Comparison of ENCODE assay signal across 1 cellular context in the genomic region with DNA sequence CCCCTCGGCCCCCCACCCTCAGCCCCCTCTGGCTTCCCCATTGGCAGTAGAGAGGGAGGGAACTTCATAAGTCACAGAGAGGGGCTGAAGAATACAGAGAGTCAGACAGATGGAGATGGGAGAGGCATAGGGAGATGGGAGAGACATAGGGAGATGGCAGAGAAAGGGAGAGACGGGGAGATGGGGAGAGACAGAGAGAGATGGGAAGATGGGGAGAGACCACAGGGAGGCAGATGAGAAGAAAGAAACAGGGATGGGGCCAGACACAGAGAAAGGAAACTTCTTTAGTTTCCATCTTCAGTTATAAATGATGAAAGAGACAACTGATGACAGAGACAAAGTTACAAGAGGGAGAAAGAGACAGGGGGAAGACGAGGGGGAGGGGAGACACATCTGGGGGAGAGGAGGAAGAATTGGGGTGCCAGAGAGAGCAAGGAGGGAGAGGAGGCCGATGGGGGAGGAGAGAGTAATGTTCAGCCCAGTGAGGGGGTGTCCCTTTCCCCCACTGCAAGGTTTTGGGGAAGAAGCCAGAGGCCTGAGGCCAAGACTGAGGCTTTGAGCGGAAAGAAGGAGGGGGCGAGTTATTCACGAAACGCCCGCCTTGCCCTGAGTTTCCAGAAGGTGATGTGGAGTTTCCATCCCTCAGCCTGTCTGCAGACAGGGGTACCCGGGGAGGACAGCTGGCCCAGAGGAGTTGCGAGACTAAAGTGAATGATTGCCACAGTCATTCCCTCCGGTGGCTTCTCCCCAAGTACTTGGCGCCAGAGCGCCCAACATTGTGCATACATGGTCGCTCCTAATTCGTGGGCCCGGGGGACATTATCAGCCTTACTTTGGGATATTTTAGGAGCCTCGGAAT.
TF ChIP-seq lines count a peak whose summit lies in the region.

No MANE protein-coding gene starts in this region.

TF ChIP-seq in GM12878, 131 proteins besides CTCF, POLR2A, EP300 and RAD21 (continued from another document and continues in another):
- TF ChIP-seq, protein P1, sequence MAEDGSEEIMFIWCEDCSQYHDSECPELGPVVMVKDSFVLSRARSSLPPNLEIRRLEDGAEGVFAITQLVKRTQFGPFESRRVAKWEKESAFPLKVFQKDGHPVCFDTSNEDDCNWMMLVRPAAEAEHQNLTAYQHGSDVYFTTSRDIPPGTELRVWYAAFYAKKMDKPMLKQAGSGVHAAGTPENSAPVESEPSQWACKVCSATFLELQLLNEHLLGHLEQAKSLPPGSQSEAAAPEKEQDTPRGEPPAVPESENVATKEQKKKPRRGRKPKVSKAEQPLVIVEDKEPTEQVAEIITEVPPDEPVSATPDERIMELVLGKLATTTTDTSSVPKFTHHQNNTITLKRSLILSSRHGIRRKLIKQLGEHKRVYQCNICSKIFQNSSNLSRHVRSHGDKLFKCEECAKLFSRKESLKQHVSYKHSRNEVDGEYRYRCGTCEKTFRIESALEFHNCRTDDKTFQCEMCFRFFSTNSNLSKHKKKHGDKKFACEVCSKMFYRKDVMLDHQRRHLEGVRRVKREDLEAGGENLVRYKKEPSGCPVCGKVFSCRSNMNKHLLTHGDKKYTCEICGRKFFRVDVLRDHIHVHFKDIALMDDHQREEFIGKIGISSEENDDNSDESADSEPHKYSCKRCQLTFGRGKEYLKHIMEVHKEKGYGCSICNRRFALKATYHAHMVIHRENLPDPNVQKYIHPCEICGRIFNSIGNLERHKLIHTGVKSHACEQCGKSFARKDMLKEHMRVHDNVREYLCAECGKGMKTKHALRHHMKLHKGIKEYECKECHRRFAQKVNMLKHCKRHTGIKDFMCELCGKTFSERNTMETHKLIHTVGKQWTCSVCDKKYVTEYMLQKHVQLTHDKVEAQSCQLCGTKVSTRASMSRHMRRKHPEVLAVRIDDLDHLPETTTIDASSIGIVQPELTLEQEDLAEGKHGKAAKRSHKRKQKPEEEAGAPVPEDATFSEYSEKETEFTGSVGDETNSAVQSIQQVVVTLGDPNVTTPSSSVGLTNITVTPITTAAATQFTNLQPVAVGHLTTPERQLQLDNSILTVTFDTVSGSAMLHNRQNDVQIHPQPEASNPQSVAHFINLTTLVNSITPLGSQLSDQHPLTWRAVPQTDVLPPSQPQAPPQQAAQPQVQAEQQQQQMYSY (CRISPR knock-in tag; IDR thresholded peaks at IDR 0.05) = no peak
- TF ChIP-seq TBL1XR1 (IDR thresholded peaks at IDR 0.05; ENCODE audit: low read depth, low read length) (no peak), LARP7 (IDR thresholded peaks at IDR 0.05) (peak; percentile 61), DPF2 (IDR thresholded peaks at IDR 0.05) (no peak; the same call in none of the 2 replicates), SMAD5 (IDR thresholded peaks at IDR 0.05; ENCODE audit: low read depth) (peak; percentile 1; the same call in 1 of the 2 replicates), EZH2 (IDR thresholded peaks at IDR 0.05; ENCODE audit: borderline replicate concordance, control insufficient read depth, low read depth, low read length) (no peak), NR2F1 (conservative IDR thresholded peaks at IDR 0.05) (no peak; the same call in 1 of the 2 replicates), SREBF1 (IDR thresholded peaks at IDR 0.05; ENCODE audit: low read length) (no peak), ZZZ3 (IDR thresholded peaks at IDR 0.05; ENCODE audit: control insufficient read depth, insufficient read length, low read depth) (no peak), MEF2B (IDR thresholded peaks at IDR 0.05; ENCODE audit: partially characterized antibody, poor library complexity, severe bottlenecking) (no peak), NR2C1 (IDR thresholded peaks at IDR 0.05) (no peak), EED (IDR thresholded peaks at IDR 0.05; ENCODE audit: low read depth) (peak; percentile 91), MTA2 (IDR thresholded peaks at IDR 0.05; ENCODE audit: low read depth) (peak; percentile 53; the same call in 1 of the 2 replicates), NFXL1 (IDR thresholded peaks at IDR 0.05; ENCODE audit: borderline replicate concordance) (no peak), CBFB (IDR thresholded peaks at IDR 0.05; ENCODE audit: low read depth) (no peak; the same call in 1 of the 2 replicates), POLR2AphosphoS5 (IDR thresholded peaks at IDR 0.05; ENCODE audit: low read length) (peak; percentile 81), IKZF1 (conservative IDR thresholded peaks at IDR 0.05) (peak; percentile 95), CEBPB (IDR thresholded peaks at IDR 0.05; ENCODE audit: borderline replicate concordance in 1 of 2, low read depth in 2 of 2, low read length in 2 of 2) (no peak), NRF1 (conservative IDR thresholded peaks at IDR 0.05; ENCODE audit: low read depth, low read length) (no peak), FOS (IDR thresholded peaks at IDR 0.05; ENCODE audit: borderline replicate concordance, extremely low read depth, insufficient read length) (no peak), KAT2A (conservative IDR thresholded peaks at IDR 0.05; ENCODE audit: control insufficient read depth, low read depth, low read length) (no peak), ZNF207 (IDR thresholded peaks at IDR 0.05; ENCODE audit: borderline replicate concordance) (no peak), TCF3 (IDR thresholded peaks at IDR 0.05; ENCODE audit: borderline replicate concordance, insufficient read depth, low read depth, low read length) (no peak), NBN (IDR thresholded peaks at IDR 0.05) (peak; percentile 94; the same call in 1 of the 2 replicates), SP1 (IDR thresholded peaks at IDR 0.05; ENCODE audit: low read depth, low read length) (peak; percentile 49), TARDBP (IDR thresholded peaks at IDR 0.05; ENCODE audit: borderline replicate concordance) (0 out of 2 replicates have a peak, but pooled peaks have one; percentile 13), RFX5 (IDR thresholded peaks at IDR 0.05; ENCODE audit: low read depth, low read length) (no peak), MYB (IDR thresholded peaks at IDR 0.05; ENCODE audit: borderline replicate concordance, low read depth, low read length) (no peak), ZNF384 (IDR thresholded peaks at IDR 0.05; ENCODE audit: borderline replicate concordance, low read depth, low read length) (no peak), SMC3 (IDR thresholded peaks at IDR 0.05; ENCODE audit: borderline replicate concordance, low read length) (peak; percentile 14; the same call in 1 of the 2 replicates), RB1 (IDR thresholded peaks at IDR 0.05; ENCODE audit: borderline replicate concordance) (peak; percentile 37; the same call in 1 of the 2 replicates)
- TF ChIP-seq, protein P2, sequence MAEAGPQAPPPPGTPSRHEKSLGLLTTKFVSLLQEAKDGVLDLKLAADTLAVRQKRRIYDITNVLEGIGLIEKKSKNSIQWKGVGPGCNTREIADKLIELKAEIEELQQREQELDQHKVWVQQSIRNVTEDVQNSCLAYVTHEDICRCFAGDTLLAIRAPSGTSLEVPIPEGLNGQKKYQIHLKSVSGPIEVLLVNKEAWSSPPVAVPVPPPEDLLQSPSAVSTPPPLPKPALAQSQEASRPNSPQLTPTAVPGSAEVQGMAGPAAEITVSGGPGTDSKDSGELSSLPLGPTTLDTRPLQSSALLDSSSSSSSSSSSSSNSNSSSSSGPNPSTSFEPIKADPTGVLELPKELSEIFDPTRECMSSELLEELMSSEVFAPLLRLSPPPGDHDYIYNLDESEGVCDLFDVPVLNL (IDR thresholded peaks at IDR 0.05; ENCODE audit: low read depth, low read length) = no peak
- TF ChIP-seq, protein P3, sequence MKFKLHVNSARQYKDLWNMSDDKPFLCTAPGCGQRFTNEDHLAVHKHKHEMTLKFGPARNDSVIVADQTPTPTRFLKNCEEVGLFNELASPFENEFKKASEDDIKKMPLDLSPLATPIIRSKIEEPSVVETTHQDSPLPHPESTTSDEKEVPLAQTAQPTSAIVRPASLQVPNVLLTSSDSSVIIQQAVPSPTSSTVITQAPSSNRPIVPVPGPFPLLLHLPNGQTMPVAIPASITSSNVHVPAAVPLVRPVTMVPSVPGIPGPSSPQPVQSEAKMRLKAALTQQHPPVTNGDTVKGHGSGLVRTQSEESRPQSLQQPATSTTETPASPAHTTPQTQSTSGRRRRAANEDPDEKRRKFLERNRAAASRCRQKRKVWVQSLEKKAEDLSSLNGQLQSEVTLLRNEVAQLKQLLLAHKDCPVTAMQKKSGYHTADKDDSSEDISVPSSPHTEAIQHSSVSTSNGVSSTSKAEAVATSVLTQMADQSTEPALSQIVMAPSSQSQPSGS (IDR thresholded peaks at IDR 0.05; ENCODE audit: low read length) = peak; percentile 45; the same call in 1 of the 2 replicates
- TF ChIP-seq, protein P4, sequence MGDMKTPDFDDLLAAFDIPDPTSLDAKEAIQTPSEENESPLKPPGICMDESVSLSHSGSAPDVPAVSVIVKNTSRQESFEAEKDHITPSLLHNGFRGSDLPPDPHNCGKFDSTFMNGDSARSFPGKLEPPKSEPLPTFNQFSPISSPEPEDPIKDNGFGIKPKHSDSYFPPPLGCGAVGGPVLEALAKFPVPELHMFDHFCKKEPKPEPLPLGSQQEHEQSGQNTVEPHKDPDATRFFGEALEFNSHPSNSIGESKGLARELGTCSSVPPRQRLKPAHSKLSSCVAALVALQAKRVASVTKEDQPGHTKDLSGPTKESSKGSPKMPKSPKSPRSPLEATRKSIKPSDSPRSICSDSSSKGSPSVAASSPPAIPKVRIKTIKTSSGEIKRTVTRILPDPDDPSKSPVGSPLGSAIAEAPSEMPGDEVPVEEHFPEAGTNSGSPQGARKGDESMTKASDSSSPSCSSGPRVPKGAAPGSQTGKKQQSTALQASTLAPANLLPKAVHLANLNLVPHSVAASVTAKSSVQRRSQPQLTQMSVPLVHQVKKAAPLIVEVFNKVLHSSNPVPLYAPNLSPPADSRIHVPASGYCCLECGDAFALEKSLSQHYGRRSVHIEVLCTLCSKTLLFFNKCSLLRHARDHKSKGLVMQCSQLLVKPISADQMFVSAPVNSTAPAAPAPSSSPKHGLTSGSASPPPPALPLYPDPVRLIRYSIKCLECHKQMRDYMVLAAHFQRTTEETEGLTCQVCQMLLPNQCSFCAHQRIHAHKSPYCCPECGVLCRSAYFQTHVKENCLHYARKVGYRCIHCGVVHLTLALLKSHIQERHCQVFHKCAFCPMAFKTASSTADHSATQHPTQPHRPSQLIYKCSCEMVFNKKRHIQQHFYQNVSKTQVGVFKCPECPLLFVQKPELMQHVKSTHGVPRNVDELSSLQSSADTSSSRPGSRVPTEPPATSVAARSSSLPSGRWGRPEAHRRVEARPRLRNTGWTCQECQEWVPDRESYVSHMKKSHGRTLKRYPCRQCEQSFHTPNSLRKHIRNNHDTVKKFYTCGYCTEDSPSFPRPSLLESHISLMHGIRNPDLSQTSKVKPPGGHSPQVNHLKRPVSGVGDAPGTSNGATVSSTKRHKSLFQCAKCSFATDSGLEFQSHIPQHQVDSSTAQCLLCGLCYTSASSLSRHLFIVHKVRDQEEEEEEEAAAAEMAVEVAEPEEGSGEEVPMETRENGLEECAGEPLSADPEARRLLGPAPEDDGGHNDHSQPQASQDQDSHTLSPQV (IDR thresholded peaks at IDR 0.05) = no peak
- TF ChIP-seq, protein P5, sequence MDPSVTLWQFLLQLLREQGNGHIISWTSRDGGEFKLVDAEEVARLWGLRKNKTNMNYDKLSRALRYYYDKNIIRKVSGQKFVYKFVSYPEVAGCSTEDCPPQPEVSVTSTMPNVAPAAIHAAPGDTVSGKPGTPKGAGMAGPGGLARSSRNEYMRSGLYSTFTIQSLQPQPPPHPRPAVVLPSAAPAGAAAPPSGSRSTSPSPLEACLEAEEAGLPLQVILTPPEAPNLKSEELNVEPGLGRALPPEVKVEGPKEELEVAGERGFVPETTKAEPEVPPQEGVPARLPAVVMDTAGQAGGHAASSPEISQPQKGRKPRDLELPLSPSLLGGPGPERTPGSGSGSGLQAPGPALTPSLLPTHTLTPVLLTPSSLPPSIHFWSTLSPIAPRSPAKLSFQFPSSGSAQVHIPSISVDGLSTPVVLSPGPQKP (IDR thresholded peaks at IDR 0.05; ENCODE audit: low read depth, low read length) = no peak
- TF ChIP-seq, protein P6, sequence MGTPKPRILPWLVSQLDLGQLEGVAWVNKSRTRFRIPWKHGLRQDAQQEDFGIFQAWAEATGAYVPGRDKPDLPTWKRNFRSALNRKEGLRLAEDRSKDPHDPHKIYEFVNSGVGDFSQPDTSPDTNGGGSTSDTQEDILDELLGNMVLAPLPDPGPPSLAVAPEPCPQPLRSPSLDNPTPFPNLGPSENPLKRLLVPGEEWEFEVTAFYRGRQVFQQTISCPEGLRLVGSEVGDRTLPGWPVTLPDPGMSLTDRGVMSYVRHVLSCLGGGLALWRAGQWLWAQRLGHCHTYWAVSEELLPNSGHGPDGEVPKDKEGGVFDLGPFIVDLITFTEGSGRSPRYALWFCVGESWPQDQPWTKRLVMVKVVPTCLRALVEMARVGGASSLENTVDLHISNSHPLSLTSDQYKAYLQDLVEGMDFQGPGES (IDR thresholded peaks at IDR 0.05) = no peak
- TF ChIP-seq, protein P7, sequence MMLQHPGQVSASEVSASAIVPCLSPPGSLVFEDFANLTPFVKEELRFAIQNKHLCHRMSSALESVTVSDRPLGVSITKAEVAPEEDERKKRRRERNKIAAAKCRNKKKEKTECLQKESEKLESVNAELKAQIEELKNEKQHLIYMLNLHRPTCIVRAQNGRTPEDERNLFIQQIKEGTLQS (IDR thresholded peaks at IDR 0.05; ENCODE audit: borderline replicate concordance, extremely low read depth, low read depth, low read length) = no peak
- TF ChIP-seq, protein P8, sequence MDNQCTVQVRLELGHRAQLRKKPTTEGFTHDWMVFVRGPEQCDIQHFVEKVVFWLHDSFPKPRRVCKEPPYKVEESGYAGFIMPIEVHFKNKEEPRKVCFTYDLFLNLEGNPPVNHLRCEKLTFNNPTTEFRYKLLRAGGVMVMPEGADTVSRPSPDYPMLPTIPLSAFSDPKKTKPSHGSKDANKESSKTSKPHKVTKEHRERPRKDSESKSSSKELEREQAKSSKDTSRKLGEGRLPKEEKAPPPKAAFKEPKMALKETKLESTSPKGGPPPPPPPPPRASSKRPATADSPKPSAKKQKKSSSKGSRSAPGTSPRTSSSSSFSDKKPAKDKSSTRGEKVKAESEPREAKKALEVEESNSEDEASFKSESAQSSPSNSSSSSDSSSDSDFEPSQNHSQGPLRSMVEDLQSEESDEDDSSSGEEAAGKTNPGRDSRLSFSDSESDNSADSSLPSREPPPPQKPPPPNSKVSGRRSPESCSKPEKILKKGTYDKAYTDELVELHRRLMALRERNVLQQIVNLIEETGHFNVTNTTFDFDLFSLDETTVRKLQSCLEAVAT (IDR thresholded peaks at IDR 0.05) = peak; percentile 91
- TF ChIP-seq, protein P9, sequence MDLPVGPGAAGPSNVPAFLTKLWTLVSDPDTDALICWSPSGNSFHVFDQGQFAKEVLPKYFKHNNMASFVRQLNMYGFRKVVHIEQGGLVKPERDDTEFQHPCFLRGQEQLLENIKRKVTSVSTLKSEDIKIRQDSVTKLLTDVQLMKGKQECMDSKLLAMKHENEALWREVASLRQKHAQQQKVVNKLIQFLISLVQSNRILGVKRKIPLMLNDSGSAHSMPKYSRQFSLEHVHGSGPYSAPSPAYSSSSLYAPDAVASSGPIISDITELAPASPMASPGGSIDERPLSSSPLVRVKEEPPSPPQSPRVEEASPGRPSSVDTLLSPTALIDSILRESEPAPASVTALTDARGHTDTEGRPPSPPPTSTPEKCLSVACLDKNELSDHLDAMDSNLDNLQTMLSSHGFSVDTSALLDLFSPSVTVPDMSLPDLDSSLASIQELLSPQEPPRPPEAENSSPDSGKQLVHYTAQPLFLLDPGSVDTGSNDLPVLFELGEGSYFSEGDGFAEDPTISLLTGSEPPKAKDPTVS (IDR thresholded peaks at IDR 0.05; ENCODE audit: low read depth, low read length) = no peak
- TF ChIP-seq, protein P10, sequence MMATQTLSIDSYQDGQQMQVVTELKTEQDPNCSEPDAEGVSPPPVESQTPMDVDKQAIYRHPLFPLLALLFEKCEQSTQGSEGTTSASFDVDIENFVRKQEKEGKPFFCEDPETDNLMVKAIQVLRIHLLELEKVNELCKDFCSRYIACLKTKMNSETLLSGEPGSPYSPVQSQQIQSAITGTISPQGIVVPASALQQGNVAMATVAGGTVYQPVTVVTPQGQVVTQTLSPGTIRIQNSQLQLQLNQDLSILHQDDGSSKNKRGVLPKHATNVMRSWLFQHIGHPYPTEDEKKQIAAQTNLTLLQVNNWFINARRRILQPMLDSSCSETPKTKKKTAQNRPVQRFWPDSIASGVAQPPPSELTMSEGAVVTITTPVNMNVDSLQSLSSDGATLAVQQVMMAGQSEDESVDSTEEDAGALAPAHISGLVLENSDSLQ (IDR thresholded peaks at IDR 0.05) = peak; percentile 64; the same call in 1 of the 2 replicates
